14 cellular contexts compared by ENCODE assay signal in genomic region chr1:164630626-164631396, GRCh38.
DNase-seq lines count a peak whose midpoint lies in the region; ATAC-seq, FAIRE-seq and TF ChIP-seq lines count a peak whose summit lies in the region.
"Had no signal": no experiment of that assay in that cellular context is flagged by ENCODE, and none has a peak within 500 bp of the region (broad histone marks: within the 10 kb centered on the region; RNA-seq: fewer than 3 reads in every experiment).

No MANE protein-coding gene starts in this region.

- no peak for DNase-seq in left cardiac atrium
- DNase-seq in heart left ventricle = no peak
- DNase-seq in bronchial epithelial cell (ENCODE audit: low read depth) = peak; percentile 98
- peak; percentile 64 for DNase-seq in kidney tubule cell (ENCODE audit: low spot score)
- DNase-seq in uterus = no peak
- no peak for DNase-seq in SJCRH30
- DNase-seq in osteoblast (ENCODE audit: insufficient read length, low spot score, missing footprints) = no peak
- DNase-seq: activated naive CD8-positive, alpha-beta T cell treated with anti-CD3 and anti-CD28 coated beads, Interleukin-2, amount 10 ng/mL, durations not matched to agents 7 days and 5 days; DMS79 treated with DMSO at 0.1 percent for 48 hours; NCI-H2171; stimulated activated CD4-positive, alpha-beta T cell treated with anti-CD3 and anti-CD28 coated beads, Interleukin-2, amount 100 ng/mL, for 24 hours; upper lobe of left lung had no signal

- TF ChIP-seq CTCF in heart left ventricle (IDR thresholded peaks at IDR 0.05) (no peak), bronchial epithelial cell (IDR thresholded peaks at IDR 0.05; ENCODE audit: insufficient read depth, low read length, severe bottlenecking) (no peak), uterus (IDR thresholded peaks at IDR 0.05) (no peak), osteoblast (IDR thresholded peaks at IDR 0.05; ENCODE audit: extremely low read depth, low read depth, low read length) (no peak)

- H3K79me2 ChIP-seq in osteoblast (ENCODE audit: insufficient read depth, low read length) = no peaks in the 10 kb centered on the region

- H3K9me3 ChIP-seq in heart left ventricle (no peaks in the 10 kb centered on the region), uterus (no peaks in the 10 kb centered on the region), SJCRH30 (replicated peaks) (no peaks in the 10 kb centered on the region), osteoblast (ENCODE audit: low read depth, low read length) (no peaks in the 10 kb centered on the region)
- H3K9me3 ChIP-seq: upper lobe of left lung had no signal

- no peaks in the 10 kb centered on the region for H3K27me3 ChIP-seq in heart left ventricle
- no peaks in the 10 kb centered on the region for H3K27me3 ChIP-seq in bronchial epithelial cell (ENCODE audit: control insufficient read depth, insufficient read depth, low read length)
- H3K27me3 ChIP-seq in uterus = no peaks in the 10 kb centered on the region
- H3K27me3 ChIP-seq in SJCRH30 = no peaks in the 10 kb centered on the region
- H3K27me3 ChIP-seq in osteoblast (ENCODE audit: insufficient read depth, low read length) = no peaks in the 10 kb centered on the region
- H3K27me3 ChIP-seq: upper lobe of left lung had no signal

- no peak overlapping the region for H3K4me3 ChIP-seq in heart left ventricle
- no peak overlapping the region for H3K4me3 ChIP-seq in bronchial epithelial cell (ENCODE audit: low read depth, low read length)
- H3K4me3 ChIP-seq in uterus = no peak overlapping the region
- H3K4me3 ChIP-seq in SJCRH30 = no peak overlapping the region
- H3K4me3 ChIP-seq in osteoblast (ENCODE audit: insufficient read depth, low read length) = no peak overlapping the region
- H3K4me3 ChIP-seq: upper lobe of left lung had no signal

- H3K27ac ChIP-seq in heart left ventricle = peak overlapping the region in 2 of 12 donors; percentile 44 to 80
- H3K27ac ChIP-seq in uterus = peak overlapping the region; percentile 83 to 89
- H3K27ac ChIP-seq in SJCRH30 = no peak overlapping the region
- H3K27ac ChIP-seq in osteoblast (ENCODE audit: low read depth, low read length) = no peak overlapping the region
- H3K27ac ChIP-seq: upper lobe of left lung had no signal

- ATAC-seq in left cardiac atrium (peak; percentile 19 to 79), heart left ventricle (no peak), GM21717 (IDR thresholded peaks at IDR 0.05; ENCODE audit: unreplicated experiment) (no peak)

- H3K4me2 ChIP-seq in osteoblast (ENCODE audit: insufficient read depth, low read length) = no peak overlapping the region

- peak; percentile 90 for FAIRE-seq in bronchial epithelial cell (lab: Jason Lieb, UNC)
- FAIRE-seq: endothelial cell of umbilical vein had no signal

- H4K20me1 ChIP-seq in osteoblast (ENCODE audit: insufficient read depth, low read length) = no peaks in the 10 kb centered on the region

- no peak for TF ChIP-seq POLR2A in heart left ventricle (IDR thresholded peaks at IDR 0.05)
- no peak for TF ChIP-seq POLR2A in uterus (IDR thresholded peaks at IDR 0.05)

- WGBS in heart left ventricle, 4 donors = 58 to 66% (median 59%) methylated on average over 3 of the region's 3 CpGs

- H3K36me3 ChIP-seq in heart left ventricle (peaks cover 0 to 26% (median 0%) of the 10 kb centered on the region in 9 donors), bronchial epithelial cell (ENCODE audit: control insufficient read depth, insufficient read depth, low read length) (no peaks in the 10 kb centered on the region), uterus (no peaks in the 10 kb centered on the region), SJCRH30 (no peaks in the 10 kb centered on the region), osteoblast (ENCODE audit: insufficient read depth, low read length) (no peaks in the 10 kb centered on the region)
- H3K36me3 ChIP-seq: upper lobe of left lung had no signal

- H3K4me1 ChIP-seq in heart left ventricle (peaks cover 0 to 47% (median 21%) of the 10 kb centered on the region in 12 donors), uterus (peaks cover 13% of the 10 kb centered on the region in 2 donors), SJCRH30 (no peaks in the 10 kb centered on the region), osteoblast (ENCODE audit: insufficient read depth, low read length) (no peaks in the 10 kb centered on the region)

- intact Hi-C loops in left cardiac atrium (cut with DNase I) (no loop called here), heart left ventricle (cut with DNase I) (loop anchor here in 2 of 10 donors (10.0 kb wide), 2 partner anchors 154 to 284 kb away; no protein-coding TSS in a partner anchor), uterus (cut with DNase I; ENCODE audit: low total_unique reads) (loop anchor here (10.0 kb wide), 1 partner anchor 154 kb away; no protein-coding TSS in a partner anchor)

- H2AFZ ChIP-seq in osteoblast (ENCODE audit: low read length) = no peak overlapping the region

Comparison
In these comparisons a context has a peak if more than half of its experiments do, and no peak if none do; other contexts are left out.
1. ATAC-seq: peak in left cardiac atrium (2 of 2); none in heart left ventricle (0 of 4) and GM21717 (single experiment).
2. DNase-seq: peak in bronchial epithelial cell (single experiment) and kidney tubule cell (single experiment); none in left cardiac atrium (single experiment), heart left ventricle (0 of 5), uterus (0 of 2), SJCRH30 (0 of 2) and osteoblast (single experiment).
3. H3K27ac ChIP-seq: peak in uterus (2 of 2); none in SJCRH30 (single experiment) and osteoblast (single experiment).